ENCODE assay signal across 12 cellular contexts in the genomic region with DNA sequence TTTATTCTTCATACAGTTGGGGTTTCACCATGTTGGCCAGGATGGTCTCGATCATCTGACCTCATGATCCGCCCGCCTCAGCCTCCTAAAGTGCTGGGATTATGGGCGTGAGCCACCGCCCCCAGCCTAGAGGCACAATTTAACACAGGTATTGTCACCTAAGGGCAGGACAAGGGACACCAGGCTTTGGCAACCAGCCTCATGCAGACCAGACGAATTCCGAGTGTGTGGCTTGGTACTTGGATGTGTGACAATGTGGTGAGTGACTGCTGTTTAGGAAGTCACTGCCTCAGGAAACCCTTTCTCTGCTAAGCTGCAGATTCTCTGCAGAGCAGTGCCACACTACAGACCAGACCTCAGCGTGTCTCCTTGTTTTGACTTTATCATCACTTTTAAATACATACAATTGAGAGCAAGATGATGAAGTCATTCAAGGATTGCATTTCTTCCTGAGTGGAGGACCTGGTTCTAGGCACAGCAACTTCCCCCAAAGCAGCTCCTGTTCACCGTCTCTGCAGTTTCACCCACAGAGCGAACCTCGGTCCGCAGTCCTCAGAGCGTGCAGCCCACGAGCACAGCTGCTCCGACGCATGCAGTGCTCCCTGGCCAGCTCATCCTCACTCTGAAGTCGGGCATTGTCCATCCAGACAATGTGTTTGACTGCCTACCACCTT.
A peak's percentile ranks its signal among the peaks of the same experiment; 100 is the strongest.
DNase-seq lines count a peak whose midpoint lies in the region; ATAC-seq and TF ChIP-seq lines count a peak whose summit lies in the region.
"Had no signal": no experiment of that assay in that cellular context is flagged by ENCODE, and none has a peak within 500 bp of the region (broad histone marks: within the 10 kb centered on the region; RNA-seq: fewer than 3 reads in every experiment).

No MANE protein-coding gene starts in this region.

- no peaks in the 10 kb centered on the region for H3K27me3 Mint-ChIP-seq in central memory CD8-positive, alpha-beta T cell

- H3K27ac ChIP-seq in ovary: no peak overlapping the region
- H3K27ac ChIP-seq: left lung, suprapubic skin had no signal

- TF ChIP-seq CTCF in GM13977 (IDR thresholded peaks at IDR 0.05; ENCODE audit: extremely low read depth, insufficient read depth, missing control alignments) (no peak), ovary (IDR thresholded peaks at IDR 0.05) (no peak)

- DNase-seq in central memory CD8-positive, alpha-beta T cell (ENCODE audit: low spot score in 2 of 2): no peak
- DNase-seq in GM13977 (ENCODE audit: low spot score) (no peak), OCI-M1 (lab: John Stamatoyannopoulos, UW) (no peak), ovary (no peak), left colon (no peak)
- DNase-seq: CD8-positive, alpha-beta T cell; left lung; stimulated activated CD4-positive, alpha-beta T cell treated with anti-CD3 and anti-CD28 coated beads, Interleukin-4, amount 100 ng/mL, for 4 hours had no signal

- peaks cover 79% of the 10 kb centered on the region for H3K4me1 Mint-ChIP-seq in central memory CD8-positive, alpha-beta T cell

- no peaks in the 10 kb centered on the region for H3K9me3 Mint-ChIP-seq in central memory CD8-positive, alpha-beta T cell

- no peaks in the 10 kb centered on the region for H3K4me1 ChIP-seq in ovary (ENCODE audit: insufficient read depth)
- H3K4me1 ChIP-seq: suprapubic skin had no signal

- peak overlapping the region; percentile 5; the same call in 1 of the 2 replicates for H3K4me3 ChIP-seq in GM08714 (ENCODE audit: low read length)
- H3K4me3 ChIP-seq in ovary: no peak overlapping the region
- H3K4me3 ChIP-seq: left lung, suprapubic skin had no signal

- no peaks in the 10 kb centered on the region for H3K9me3 ChIP-seq in ovary
- H3K9me3 ChIP-seq: left lung, suprapubic skin had no signal

- H3K36me3 ChIP-seq in ovary: no peaks in the 10 kb centered on the region
- H3K36me3 ChIP-seq: left lung, suprapubic skin had no signal

- intact Hi-C loops in ovary (cut with DNase I) (no loop called here), left colon (cut with DNase I, micrococcal nuclease) (no loop called here)

- WGBS in ovary, 3 donors: 88 to 93% (median 93%) methylated on average over 17 of the region's 17 CpGs

- peaks cover 12% of the 10 kb centered on the region for H3K36me3 Mint-ChIP-seq in central memory CD8-positive, alpha-beta T cell (ENCODE audit: insufficient read depth)

- no peak for TF ChIP-seq EP300 in ovary (IDR thresholded peaks at IDR 0.05)

- in situ Hi-C loops in GM13977 (cut with MboI; ENCODE audit: low pct_unique_long_range_greater_than_20kb, low sequenced_read_pairs, unreplicated experiment): loop anchor here (25.0 kb wide), 1 partner anchor 371 kb away; no protein-coding TSS in a partner anchor

- peak; percentile 61 for ATAC-seq in GM19043 (IDR thresholded peaks at IDR 0.05; ENCODE audit: low read depth, unreplicated experiment)
- peak; percentile 56 for ATAC-seq in HG02852 (IDR thresholded peaks at IDR 0.05; ENCODE audit: unreplicated experiment)
- ATAC-seq in central memory CD8-positive, alpha-beta T cell (replicated peaks; ENCODE audit: extremely low read depth, poor library complexity, severe bottlenecking): no peak
- ATAC-seq in left colon: no peak
- ATAC-seq: CD8-positive, alpha-beta T cell; left lung had no signal

- TF ChIP-seq POLR2A in ovary (IDR thresholded peaks at IDR 0.05): no peak

- H3K27ac Mint-ChIP-seq in central memory CD8-positive, alpha-beta T cell (ENCODE audit: low read depth): no peak overlapping the region
- H3K27ac Mint-ChIP-seq: CD8-positive, alpha-beta T cell had no signal

- no peaks in the 10 kb centered on the region for H3K27me3 ChIP-seq in ovary
- H3K27me3 ChIP-seq: left lung, suprapubic skin had no signal

- peak overlapping the region; percentile 44 for H3K4me3 Mint-ChIP-seq in central memory CD8-positive, alpha-beta T cell
- H3K4me3 Mint-ChIP-seq: CD8-positive, alpha-beta T cell had no signal

Comparison
In these comparisons a context has a peak if more than half of its experiments do, and no peak if none do; other contexts are left out.
1. ATAC-seq: peak in GM19043 (single experiment) and HG02852 (single experiment); none in central memory CD8-positive, alpha-beta T cell (single experiment) and left colon (single experiment).